ENCODE assay signal across 21 cellular contexts in genomic region chr13:79781829-79782540, GRCh38.
A peak's percentile ranks its signal among the peaks of the same experiment; 100 is the strongest.
DNase-seq lines count a peak whose midpoint lies in the region; ATAC-seq and TF ChIP-seq lines count a peak whose summit lies in the region.
"Had no signal": no experiment of that assay in that cellular context is flagged by ENCODE, and none has a peak within 500 bp of the region (broad histone marks: within the 10 kb centered on the region; RNA-seq: fewer than 3 reads in every experiment).

No MANE protein-coding gene starts in this region.

- H3K27ac ChIP-seq in 22Rv1 (peak overlapping the region; percentile 61), HUES48 (ENCODE audit: low read depth, low read length) (peak overlapping the region; percentile 92), caudate nucleus (ENCODE audit: low read depth, low read length) (peak overlapping the region; percentile 11), mesodermal cell (ENCODE audit: low read depth, low read length, severe bottlenecking) (peak overlapping the region; percentile 95)
- H3K27ac ChIP-seq: HL-60, pancreas, stomach had no signal

- H3K4me1 ChIP-seq in HUES48 (ENCODE audit: control insufficient read depth, insufficient read depth, low read length) (peaks cover 16% of the 10 kb centered on the region), mesodermal cell (ENCODE audit: control insufficient read depth, insufficient read depth, low read length, poor library complexity, severe bottlenecking) (peaks cover 64% of the 10 kb centered on the region)

- ATAC-seq in naive thymus-derived CD8-positive, alpha-beta T cell: no peak
- ATAC-seq: activated CD4-positive, CD25-positive, alpha-beta regulatory T cell treated with anti-CD3 and anti-CD28 coated beads, Interleukin-2, amount 50 U/mL, for 24 hours; activated naive CD8-positive, alpha-beta T cell treated with anti-CD3 and anti-CD28 coated beads, Interleukin-2, amount 50 U/mL, for 24 hours had no signal

- 33% methylated on average over 1 of the region's 5 CpGs; no CpG with 5 or more reads in 1 of the 2 experiments for WGBS in mesodermal cell (ENCODE audit: insufficient coverage in 2 of 2), 2 experiments

- H3K27me3 ChIP-seq in HUES48 (ENCODE audit: control insufficient read depth, insufficient read depth, low read length) (no peaks in the 10 kb centered on the region), H7 (ENCODE audit: control insufficient read depth, insufficient read depth, low read length) (no peaks in the 10 kb centered on the region)
- H3K27me3 ChIP-seq: pancreas, stomach had no signal

- H3K9me3 ChIP-seq in HUES48 (ENCODE audit: control insufficient read depth, insufficient read depth, low read length) (no peaks in the 10 kb centered on the region), mesodermal cell (ENCODE audit: control insufficient read depth, low read length) (no peaks in the 10 kb centered on the region)
- H3K9me3 ChIP-seq: pancreas, stomach had no signal

- H3K36me3 ChIP-seq in HUES48 (ENCODE audit: control insufficient read depth, insufficient read depth, low read length) (no peaks in the 10 kb centered on the region), mesodermal cell (ENCODE audit: control insufficient read depth, insufficient read depth, low read length) (no peaks in the 10 kb centered on the region), H7 (replicated peaks; ENCODE audit: control insufficient read depth, insufficient read depth, low read length) (no peaks in the 10 kb centered on the region)
- H3K36me3 ChIP-seq: pancreas, stomach had no signal

- H3K4me3 ChIP-seq in HUES48 (ENCODE audit: low read depth, low read length) (no peak overlapping the region), mesodermal cell (ENCODE audit: extremely low read depth, insufficient read depth, low read length, poor library complexity, severe bottlenecking) (no peak overlapping the region), H7 (ENCODE audit: insufficient read depth, low read depth, low read length) (no peak overlapping the region)
- H3K4me3 ChIP-seq: pancreas, stomach had no signal

- H3K27me3 Mint-ChIP-seq in naive thymus-derived CD8-positive, alpha-beta T cell: peaks cover 0 to 8% (median 0%) of the 10 kb centered on the region in 5 donors
- H3K27me3 Mint-ChIP-seq: activated naive CD8-positive, alpha-beta T cell treated with anti-CD3 and anti-CD28 coated beads, Interleukin-2, amount 50 U/mL, for 24 hours; CD4-positive, CD25-positive, alpha-beta regulatory T cell had no signal

- no peaks in the 10 kb centered on the region for H3K36me3 Mint-ChIP-seq in naive thymus-derived CD8-positive, alpha-beta T cell
- H3K36me3 Mint-ChIP-seq: CD4-positive, CD25-positive, alpha-beta regulatory T cell had no signal

- no peak overlapping the region for H3K4me3 Mint-ChIP-seq in naive thymus-derived CD8-positive, alpha-beta T cell
- H3K4me3 Mint-ChIP-seq: activated naive CD8-positive, alpha-beta T cell treated with anti-CD3 and anti-CD28 coated beads, Interleukin-2, amount 50 U/mL, for 24 hours; CD4-positive, CD25-positive, alpha-beta regulatory T cell; T-helper 2 cell treated with Interferon-gamma antibody and Interleukin-4, amounts not matched to agents 5 μg/mL and 100 μg/mL, for 36 hours had no signal

- POLR2A ChIA-PET in naive thymus-derived CD8-positive, alpha-beta T cell (lab: Charles Lee): no interaction called here

- no peaks in the 10 kb centered on the region for H3K4me1 Mint-ChIP-seq in naive thymus-derived CD8-positive, alpha-beta T cell
- H3K4me1 Mint-ChIP-seq: activated naive CD8-positive, alpha-beta T cell treated with anti-CD3 and anti-CD28 coated beads, Interleukin-2, amount 50 U/mL, for 24 hours; CD4-positive, CD25-positive, alpha-beta regulatory T cell had no signal

- TF ChIP-seq CTCF in 22Rv1 (IDR thresholded peaks at IDR 0.05): no peak

- peaks cover 0 to 2% (median 0%) of the 10 kb centered on the region in 9 donors for H3K9me3 Mint-ChIP-seq in naive thymus-derived CD8-positive, alpha-beta T cell
- H3K9me3 Mint-ChIP-seq: activated naive CD8-positive, alpha-beta T cell treated with anti-CD3 and anti-CD28 coated beads, Interleukin-2, amount 50 U/mL, for 24 hours; T-helper 2 cell treated with Interferon-gamma antibody and Interleukin-4, amounts not matched to agents 5 μg/mL and 100 μg/mL, for 36 hours had no signal

- H3K9ac ChIP-seq in HUES48 (ENCODE audit: low read depth, low read length): 0 out of 2 replicates have a peak overlapping the region, but pooled peaks have one; percentile 1

- DNase-seq in caudate nucleus (lab: John Stamatoyannopoulos, UW): no peak
- DNase-seq in H7: no peak
- no peak for DNase-seq in NCI-H446 treated with DMSO at 0.1 percent for 48 hours (lab: John Stamatoyannopoulos, UW)
- DNase-seq in GF-D8 (lab: John Stamatoyannopoulos, UW): no peak
- no peak for DNase-seq in naive thymus-derived CD8-positive, alpha-beta T cell
- DNase-seq: activated naive CD8-positive, alpha-beta T cell treated with anti-CD3 and anti-CD28 coated beads, Interleukin-2, amount 50 U/mL, for 24 hours; CD4-positive, CD25-positive, alpha-beta regulatory T cell; DMS79 treated with DMSO at 0.1 percent for 48 hours; KG1; NCI-H1048; NCI-H524 treated with DMSO at 0.1 percent for 48 hours; SIG-M5; stimulated activated CD4-positive, alpha-beta T cell treated with anti-CD3 and anti-CD28 coated beads, Interleukin-2, amount 100 ng/mL, for 48 hours had no signal

- no peak overlapping the region for H3K27ac Mint-ChIP-seq in naive thymus-derived CD8-positive, alpha-beta T cell
- H3K27ac Mint-ChIP-seq: activated naive CD8-positive, alpha-beta T cell treated with anti-CD3 and anti-CD28 coated beads, Interleukin-2, amount 50 U/mL, for 24 hours; CD4-positive, CD25-positive, alpha-beta regulatory T cell; T-helper 2 cell treated with Interferon-gamma antibody and Interleukin-4, amounts not matched to agents 5 μg/mL and 100 μg/mL, for 36 hours had no signal

Comparison
In these comparisons a context has a peak if more than half of its experiments do, and no peak if none do; other contexts are left out.
1. H3K27ac ChIP-seq: peak in every context shown above with its lines; median percentile 95 in mesodermal cell; 92 in HUES48; 61 in 22Rv1; 11 in caudate nucleus.